Comparison of ENCODE assay signal across 11 cellular contexts in genomic region chr11:7511405-7511804, GRCh38. TPM values are rescaled to one million over a fixed set of nuclear protein-coding genes. Genes with fewer than 3 reads are reported as not detected.
DNase-seq lines count a peak whose midpoint lies in the region; ATAC-seq and TF ChIP-seq lines count a peak whose summit lies in the region.
"Had no signal": no experiment of that assay in that cellular context is flagged by ENCODE, and none has a peak within 500 bp of the region (broad histone marks: within the 10 kb centered on the region; RNA-seq: fewer than 3 reads in every experiment).

No MANE protein-coding gene starts in this region.

- no peaks in the 10 kb centered on the region for H3K27me3 Mint-ChIP-seq in stimulated activated naive CD8-positive, alpha-beta T cell treated with anti-CD3 and anti-CD28 coated beads, Interleukin-15, amount 100 ng/mL, for 72 hours
- peaks cover 0 to 23% (median 0%) of the 10 kb centered on the region in 5 donors for H3K27me3 Mint-ChIP-seq in naive thymus-derived CD4-positive, alpha-beta T cell

- no peaks in the 10 kb centered on the region for H3K9me3 Mint-ChIP-seq in stimulated activated naive CD8-positive, alpha-beta T cell treated with anti-CD3 and anti-CD28 coated beads, Interleukin-15, amount 100 ng/mL, for 72 hours
- no peaks in the 10 kb centered on the region for H3K9me3 Mint-ChIP-seq in naive thymus-derived CD4-positive, alpha-beta T cell
- H3K9me3 Mint-ChIP-seq: activated naive CD8-positive, alpha-beta T cell treated with anti-CD3 and anti-CD28 coated beads, Interleukin-2, amount 10 ng/mL, durations not matched to agents 7 days and 5 days had no signal

- no peak overlapping the region for H3K27ac Mint-ChIP-seq in stimulated activated naive CD8-positive, alpha-beta T cell treated with anti-CD3 and anti-CD28 coated beads, Interleukin-15, amount 100 ng/mL, for 72 hours
- peak overlapping the region in 4 of 9 donors; percentile 4 to 98 (median 92) for H3K27ac Mint-ChIP-seq in naive thymus-derived CD4-positive, alpha-beta T cell

- ATAC-seq in stimulated activated naive CD8-positive, alpha-beta T cell treated with anti-CD3 and anti-CD28 coated beads, Interleukin-15, Interleukin-2, amounts not matched to agents 100 U/mL and 50 U/mL, for 24 hours: no peak
- no peak for ATAC-seq in stimulated activated naive CD8-positive, alpha-beta T cell treated with anti-CD3 and anti-CD28 coated beads, Interleukin-15, amount 100 ng/mL, for 72 hours
- no peak for ATAC-seq in naive thymus-derived CD4-positive, alpha-beta T cell
- ATAC-seq in GM18502 (IDR thresholded peaks at IDR 0.05; ENCODE audit: poor library complexity, unreplicated experiment) (no peak), GM18867 (IDR thresholded peaks at IDR 0.05; ENCODE audit: unreplicated experiment) (no peak)

- TF ChIP-seq CTCF in epithelial cell of esophagus (IDR thresholded peaks at IDR 0.05; ENCODE audit: insufficient read depth, low read depth, low read length, missing control alignments): no peak

- H3K4me1 Mint-ChIP-seq in stimulated activated naive CD8-positive, alpha-beta T cell treated with anti-CD3 and anti-CD28 coated beads, Interleukin-15, amount 100 ng/mL, for 72 hours: peaks cover 33% of the 10 kb centered on the region
- peaks cover 11 to 47% (median 39%) of the 10 kb centered on the region in 7 donors for H3K4me1 Mint-ChIP-seq in naive thymus-derived CD4-positive, alpha-beta T cell

- no peaks in the 10 kb centered on the region for H3K27me3 ChIP-seq in naive thymus-derived CD4-positive, alpha-beta T cell (ENCODE audit: control insufficient read depth in 2 of 2, insufficient read depth in 2 of 2, low read length in 2 of 2)

- H3K4me1 ChIP-seq in naive thymus-derived CD4-positive, alpha-beta T cell (ENCODE audit: control insufficient read depth in 2 of 2, insufficient read depth in 2 of 2, low read length in 2 of 2): peaks cover 4 to 30% of the 10 kb centered on the region in 2 donors

- peak; percentile 16 for DNase-seq in stimulated activated naive CD8-positive, alpha-beta T cell treated with anti-CD3 and anti-CD28 coated beads, Interleukin-15, Interleukin-2, amounts not matched to agents 100 U/mL and 50 U/mL, for 24 hours
- no peak for DNase-seq in stimulated activated naive CD8-positive, alpha-beta T cell treated with anti-CD3 and anti-CD28 coated beads, Interleukin-15, amount 100 ng/mL, for 72 hours
- DNase-seq in epithelial cell of esophagus (ENCODE audit: low read depth): peak; percentile 9
- no peak for DNase-seq in naive thymus-derived CD4-positive, alpha-beta T cell
- DNase-seq in LoVo (ENCODE audit: low spot score): no peak
- no peak for DNase-seq in EL
- DNase-seq: activated naive CD8-positive, alpha-beta T cell treated with anti-CD3 and anti-CD28 coated beads, Interleukin-2, amount 10 ng/mL, durations not matched to agents 7 days and 5 days; AML-193; stimulated activated CD4-positive, alpha-beta T cell treated with anti-CD3 and anti-CD28 coated beads, Interleukin-4, amount 100 ng/mL, for 4 hours had no signal

- intact Hi-C loops in naive thymus-derived CD4-positive, alpha-beta T cell (cut with micrococcal nuclease): loop anchor here (5.0 to 10.0 kb wide), 7 partner anchors 36 to 1819 kb away; partner anchors contain the start of genes CNGA4 (in 1 of the 2), FHIP1B (in 1 of the 2), TAF10 (in 1 of the 2) and TPP1 (in 1 of the 2)

- POLR2A ChIA-PET in naive thymus-derived CD4-positive, alpha-beta T cell (lab: Charles Lee): interaction anchor here (4.5 to 7.1 kb wide), 2 partner anchors 13 to 20 kb away, joined by 24 to 45 read pairs; no protein-coding TSS in a partner anchor

- peaks cover 0 to 5% (median 0%) of the 10 kb centered on the region in 3 experiments for H3K36me3 ChIP-seq in naive thymus-derived CD4-positive, alpha-beta T cell (ENCODE audit: control insufficient read depth in 2 of 3, insufficient read depth in 3 of 3, low read length in 3 of 3)

- CTCF ChIA-PET in naive thymus-derived CD4-positive, alpha-beta T cell (lab: Charles Lee): interaction anchor here (0.6 to 6.0 kb wide), 6 partner anchors 20 to 1152 kb away, joined by 3 to 50 read pairs (median 4); no protein-coding TSS in a partner anchor

- H3K4me3 Mint-ChIP-seq in stimulated activated naive CD8-positive, alpha-beta T cell treated with anti-CD3 and anti-CD28 coated beads, Interleukin-15, amount 100 ng/mL, for 72 hours: no peak overlapping the region
- peak overlapping the region in 7 of 10 donors; percentile 9 to 98 (median 92) for H3K4me3 Mint-ChIP-seq in naive thymus-derived CD4-positive, alpha-beta T cell

- H3K27ac ChIP-seq in naive thymus-derived CD4-positive, alpha-beta T cell (ENCODE audit: low read depth, low read length): no peak overlapping the region

- peaks cover 0 to 8% (median 0%) of the 10 kb centered on the region in 5 donors for H3K36me3 Mint-ChIP-seq in naive thymus-derived CD4-positive, alpha-beta T cell

- H3K9me3 ChIP-seq in naive thymus-derived CD4-positive, alpha-beta T cell (ENCODE audit: control insufficient read depth in 2 of 3, low read length in 3 of 3): no peaks in the 10 kb centered on the region

- H3K4me3 ChIP-seq in epithelial cell of esophagus (ENCODE audit: low read length): no peak overlapping the region
- H3K4me3 ChIP-seq in naive thymus-derived CD4-positive, alpha-beta T cell (ENCODE audit: low read length): no peak overlapping the region

RNA-seq across cellular contexts. Expression of gene PPFIBP2, which starts 2.4 kb away (rescaled TPM):
- 10 to 100 TPM in 4 of 5 experiments, 1 to 10 TPM in 1; 5.7 to 55.6 (median 45.9) TPM for total RNA-seq in naive thymus-derived CD4-positive, alpha-beta T cell
- 10 to 100 TPM in 1 of 2 donors, 1 to 10 TPM in 1; 7.0 to 29.4 TPM for polyA plus RNA-seq in naive thymus-derived CD4-positive, alpha-beta T cell

RNA-seq across cellular contexts. Expression of gene OLFML1, which starts 26.1 kb away (rescaled TPM):
- not detected for total RNA-seq in naive thymus-derived CD4-positive, alpha-beta T cell
- under 1 TPM in 1 of 2 donors, not detected in 1; 0.18 TPM for polyA plus RNA-seq in naive thymus-derived CD4-positive, alpha-beta T cell
- total RNA-seq: activated naive CD8-positive, alpha-beta T cell treated with anti-CD3 and anti-CD28 coated beads, Interleukin-2, amount 10 ng/mL, durations not matched to agents 7 days and 5 days had no signal

Comparison
In these comparisons a context has a peak if more than half of its experiments do, and no peak if none do; other contexts are left out.
1. DNase-seq: peak in stimulated activated naive CD8-positive, alpha-beta T cell treated with anti-CD3 and anti-CD28 coated beads, Interleukin-15, Interleukin-2, amounts not matched to agents 100 U/mL and 50 U/mL, for 24 hours (single experiment) and epithelial cell of esophagus (single experiment); none in stimulated activated naive CD8-positive, alpha-beta T cell treated with anti-CD3 and anti-CD28 coated beads, Interleukin-15, amount 100 ng/mL, for 72 hours (0 of 2), naive thymus-derived CD4-positive, alpha-beta T cell (0 of 9), LoVo (single experiment) and EL (single experiment).
2. H3K4me3 Mint-ChIP-seq: peak in naive thymus-derived CD4-positive, alpha-beta T cell (7 of 10); none in stimulated activated naive CD8-positive, alpha-beta T cell treated with anti-CD3 and anti-CD28 coated beads, Interleukin-15, amount 100 ng/mL, for 72 hours (0 of 2).